In the genomic region with DNA sequence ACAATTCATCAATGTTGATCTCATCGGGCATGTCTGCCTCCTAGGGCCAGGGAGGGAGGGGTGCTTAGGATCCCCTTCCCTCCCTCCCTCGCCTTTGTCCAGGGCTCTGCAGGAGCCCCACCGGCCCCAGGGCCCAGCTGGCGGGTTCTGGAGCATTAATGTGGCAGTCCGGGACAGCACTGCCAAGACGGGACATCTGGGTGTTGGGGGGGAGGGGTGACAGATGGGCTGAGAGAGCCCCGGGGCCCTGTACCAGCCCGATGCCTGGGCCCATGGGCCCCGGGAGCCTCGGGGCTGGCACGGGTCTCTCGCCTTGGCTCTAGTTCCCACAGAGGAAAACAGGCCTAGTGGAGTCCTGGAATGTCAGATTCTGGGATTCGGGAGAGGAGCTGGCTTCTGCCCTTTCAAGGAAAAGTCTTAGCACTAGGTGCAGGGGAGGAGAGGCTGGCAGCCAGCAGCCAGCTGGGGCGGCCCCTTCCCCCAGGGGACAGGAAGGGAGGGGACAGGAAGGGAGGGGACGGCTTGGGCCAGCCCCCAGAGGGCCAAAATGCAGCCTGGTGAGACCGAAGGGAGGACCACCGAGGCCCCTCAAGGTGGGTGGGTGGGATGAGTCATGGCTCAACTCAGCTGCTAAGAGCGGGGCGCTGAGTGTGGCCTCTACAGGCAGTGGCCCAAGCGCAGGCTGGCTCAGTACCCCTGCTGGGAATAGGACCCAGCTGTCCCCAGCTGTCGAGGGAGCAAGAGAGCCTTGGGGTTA, we compare ENCODE assay signal across 1 cellular context.
TF ChIP-seq lines count a peak whose summit lies in the region.

No MANE protein-coding gene starts in this region.

TF ChIP-seq in GM23338, 12 proteins besides CTCF, POLR2A, EP300 and RAD21:
- TF ChIP-seq, protein P1, sequence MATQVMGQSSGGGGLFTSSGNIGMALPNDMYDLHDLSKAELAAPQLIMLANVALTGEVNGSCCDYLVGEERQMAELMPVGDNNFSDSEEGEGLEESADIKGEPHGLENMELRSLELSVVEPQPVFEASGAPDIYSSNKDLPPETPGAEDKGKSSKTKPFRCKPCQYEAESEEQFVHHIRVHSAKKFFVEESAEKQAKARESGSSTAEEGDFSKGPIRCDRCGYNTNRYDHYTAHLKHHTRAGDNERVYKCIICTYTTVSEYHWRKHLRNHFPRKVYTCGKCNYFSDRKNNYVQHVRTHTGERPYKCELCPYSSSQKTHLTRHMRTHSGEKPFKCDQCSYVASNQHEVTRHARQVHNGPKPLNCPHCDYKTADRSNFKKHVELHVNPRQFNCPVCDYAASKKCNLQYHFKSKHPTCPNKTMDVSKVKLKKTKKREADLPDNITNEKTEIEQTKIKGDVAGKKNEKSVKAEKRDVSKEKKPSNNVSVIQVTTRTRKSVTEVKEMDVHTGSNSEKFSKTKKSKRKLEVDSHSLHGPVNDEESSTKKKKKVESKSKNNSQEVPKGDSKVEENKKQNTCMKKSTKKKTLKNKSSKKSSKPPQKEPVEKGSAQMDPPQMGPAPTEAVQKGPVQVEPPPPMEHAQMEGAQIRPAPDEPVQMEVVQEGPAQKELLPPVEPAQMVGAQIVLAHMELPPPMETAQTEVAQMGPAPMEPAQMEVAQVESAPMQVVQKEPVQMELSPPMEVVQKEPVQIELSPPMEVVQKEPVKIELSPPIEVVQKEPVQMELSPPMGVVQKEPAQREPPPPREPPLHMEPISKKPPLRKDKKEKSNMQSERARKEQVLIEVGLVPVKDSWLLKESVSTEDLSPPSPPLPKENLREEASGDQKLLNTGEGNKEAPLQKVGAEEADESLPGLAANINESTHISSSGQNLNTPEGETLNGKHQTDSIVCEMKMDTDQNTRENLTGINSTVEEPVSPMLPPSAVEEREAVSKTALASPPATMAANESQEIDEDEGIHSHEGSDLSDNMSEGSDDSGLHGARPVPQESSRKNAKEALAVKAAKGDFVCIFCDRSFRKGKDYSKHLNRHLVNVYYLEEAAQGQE (IDR thresholded peaks at IDR 0.05; ENCODE audit: unreplicated experiment): no peak
- TF ChIP-seq ZNF114 (CRISPR knock-in tag; IDR thresholded peaks at IDR 0.05) (no peak), EZH2phosphoT487 (IDR thresholded peaks at IDR 0.05; ENCODE audit: unreplicated experiment) (no peak), CREB1 (CRISPR knock-in tag; IDR thresholded peaks at IDR 0.05; ENCODE audit: low read depth) (no peak), ZNF331 (CRISPR knock-in tag; IDR thresholded peaks at IDR 0.05; ENCODE audit: low read depth) (no peak), JUNB (IDR thresholded peaks at IDR 0.05; ENCODE audit: unreplicated experiment) (no peak), EZH2 (IDR thresholded peaks at IDR 0.05; ENCODE audit: low read depth, unreplicated experiment) (no peak), POLR2AphosphoS5 (IDR thresholded peaks at IDR 0.05; ENCODE audit: low read depth) (no peak), NANOG (IDR thresholded peaks at IDR 0.05; ENCODE audit: borderline replicate concordance) (no peak), STAT1 (IDR thresholded peaks at IDR 0.05; ENCODE audit: unreplicated experiment) (no peak)
- TF ChIP-seq, protein P2, sequence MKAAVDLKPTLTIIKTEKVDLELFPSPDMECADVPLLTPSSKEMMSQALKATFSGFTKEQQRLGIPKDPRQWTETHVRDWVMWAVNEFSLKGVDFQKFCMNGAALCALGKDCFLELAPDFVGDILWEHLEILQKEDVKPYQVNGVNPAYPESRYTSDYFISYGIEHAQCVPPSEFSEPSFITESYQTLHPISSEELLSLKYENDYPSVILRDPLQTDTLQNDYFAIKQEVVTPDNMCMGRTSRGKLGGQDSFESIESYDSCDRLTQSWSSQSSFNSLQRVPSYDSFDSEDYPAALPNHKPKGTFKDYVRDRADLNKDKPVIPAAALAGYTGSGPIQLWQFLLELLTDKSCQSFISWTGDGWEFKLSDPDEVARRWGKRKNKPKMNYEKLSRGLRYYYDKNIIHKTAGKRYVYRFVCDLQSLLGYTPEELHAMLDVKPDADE (IDR thresholded peaks at IDR 0.05): no peak
